ENCODE assay signal across 25 cellular contexts in the genomic region with DNA sequence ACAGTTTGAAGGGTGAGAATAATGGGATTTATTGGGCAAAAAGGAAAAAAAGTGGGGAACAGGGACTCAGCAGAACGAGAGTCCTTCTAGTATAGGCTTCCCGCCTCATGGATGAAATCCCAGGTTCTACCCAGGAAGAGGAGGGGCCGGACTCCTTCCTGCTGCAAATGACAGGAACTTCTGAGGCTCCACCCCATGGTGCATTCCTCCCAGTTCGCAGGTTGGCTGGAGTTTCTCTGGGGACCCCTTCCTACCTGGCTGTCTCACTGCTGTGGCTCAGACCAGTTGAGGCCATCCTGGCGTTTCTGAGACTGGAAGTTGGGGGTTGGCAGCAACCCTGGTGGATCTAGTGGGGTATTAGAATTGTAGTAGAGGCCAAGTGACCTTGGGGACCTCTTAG.
"Had no signal": no experiment of that assay in that cellular context is flagged by ENCODE, and none has a peak within 500 bp of the region (broad histone marks: within the 10 kb centered on the region; RNA-seq: fewer than 3 reads in every experiment).

No MANE protein-coding gene starts in this region.

- H3K9me3 Mint-ChIP-seq: activated CD8-positive, alpha-beta T cell treated with anti-CD3 and anti-CD28 coated beads for 36 hours; activated T-cell treated with anti-CD3 and anti-CD28 coated beads, Interleukin-2, amount 50 U/mL, for 4 hours; activated T-helper 17 cell treated with anti-CD3 and anti-CD28 coated beads, Interleukin-2, amount 50 U/mL, for 72 hours; central memory CD8-positive, alpha-beta T cell had no signal

- H3K27me3 Mint-ChIP-seq: activated CD8-positive, alpha-beta T cell treated with anti-CD3 and anti-CD28 coated beads for 36 hours; activated naive CD8-positive, alpha-beta T cell had no signal

- H3K4me3 Mint-ChIP-seq: activated CD8-positive, alpha-beta T cell treated with anti-CD3 and anti-CD28 coated beads for 36 hours; activated naive CD8-positive, alpha-beta T cell; activated T-cell treated with anti-CD3 and anti-CD28 coated beads, Interleukin-2, amount 50 U/mL, for 4 hours; activated T-helper 17 cell treated with anti-CD3 and anti-CD28 coated beads, Interleukin-2, amount 50 U/mL, for 72 hours; central memory CD8-positive, alpha-beta T cell had no signal

- H3K27ac ChIP-seq: brain microvascular endothelial cell, coronary artery, heart left ventricle had no signal

- H3K4me1 Mint-ChIP-seq: activated T-helper 17 cell treated with anti-CD3 and anti-CD28 coated beads, Interleukin-2, amount 50 U/mL, for 72 hours; central memory CD8-positive, alpha-beta T cell had no signal

- H3K36me3 Mint-ChIP-seq: activated naive CD8-positive, alpha-beta T cell had no signal

- H3K36me3 ChIP-seq: brain microvascular endothelial cell, heart left ventricle had no signal

- DNase-seq: activated CD4-positive, alpha-beta T cell treated with anti-CD3 and anti-CD28 coated beads for 1 hour; activated CD4-positive, alpha-beta T cell treated with anti-CD3 and anti-CD28 coated beads for 4 hours; activated CD4-positive, alpha-beta T cell treated with anti-CD3 and anti-CD28 coated beads, Interleukin-2, amount 50 U/mL, for 1 hour; activated CD4-positive, alpha-beta T cell treated with anti-CD3 and anti-CD28 coated beads, Interleukin-2, amount 50 U/mL, for 48 hours; activated CD8-positive, alpha-beta memory T cell treated with anti-CD3 and anti-CD28 coated beads for 24 hours; activated CD8-positive, alpha-beta T cell treated with anti-CD3 and anti-CD28 coated beads for 36 hours; activated effector memory CD4-positive, alpha-beta T cell treated with Interleukin-2 at 50 U/mL for 16 hours; activated gamma-delta T cell treated with Interleukin-2 at 50 U/mL for 16 hours; activated naive CD4-positive, alpha-beta T cell treated with anti-CD3 and anti-CD28 coated beads, Interleukin-2, amount 50 U/mL, for 16 hours; activated naive CD4-positive, alpha-beta T cell treated with Interleukin-2 at 50 U/mL for 16 hours; activated T-cell treated with anti-CD3 and anti-CD28 coated beads, Interleukin-2, amount 50 U/mL, for 4 hours; amniotic stem cell; anterior cingulate cortex; brain microvascular endothelial cell; dermis blood vessel endothelial cell; effector CD4-positive, alpha-beta T cell; foreskin fibroblast; glutamatergic neuron; heart left ventricle; T-helper 2 cell had no signal

- ATAC-seq: activated T-helper 17 cell treated with anti-CD3 and anti-CD28 coated beads, Interleukin-2, amount 50 U/mL, for 72 hours; esophagus mucosa had no signal

- H3K27me3 ChIP-seq: brain microvascular endothelial cell had no signal

- H3K27ac Mint-ChIP-seq: activated CD8-positive, alpha-beta T cell treated with anti-CD3 and anti-CD28 coated beads for 36 hours; activated naive CD8-positive, alpha-beta T cell; activated T-helper 17 cell treated with anti-CD3 and anti-CD28 coated beads, Interleukin-2, amount 50 U/mL, for 72 hours had no signal

- H3K9me3 ChIP-seq: heart left ventricle had no signal

- H3K4me3 ChIP-seq: coronary artery, heart left ventricle had no signal
